In genomic region chr5:43287493-43287892, GRCh38 we compare ENCODE assay signal across 23 cellular contexts.
"Had no signal": no experiment of that assay in that cellular context is flagged by ENCODE, and none has a peak within 500 bp of the region (broad histone marks: within the 10 kb centered on the region; RNA-seq: fewer than 3 reads in every experiment).

No MANE protein-coding gene starts in this region.

- DNase-seq: effector memory CD4-positive, alpha-beta T cell; gastrocnemius medialis; heart right ventricle; immature natural killer cell; left lung; lower lobe of right lung; mesenchymal stem cell; midbrain; psoas muscle; retina; sigmoid colon; stimulated activated CD4-positive, alpha-beta T cell treated with anti-CD3 and anti-CD28 coated beads, Interleukin-2, amount 100 ng/mL, for 24 hours; stimulated activated CD4-positive, alpha-beta T cell treated with anti-CD3 and anti-CD28 coated beads, Interleukin-4, amount 100 ng/mL, for 4 hours; stimulated activated naive CD4-positive, alpha-beta T cell; stomach; substantia nigra; transverse colon had no signal

- H3K9me3 ChIP-seq: esophagus muscularis mucosa, gastrocnemius medialis, heart right ventricle, left lung, lower lobe of right lung, psoas muscle, sigmoid colon, stomach, thoracic aorta, transverse colon had no signal

- H2AFZ ChIP-seq: parathyroid adenoma had no signal

- H3K27me3 ChIP-seq: esophagus muscularis mucosa, gastrocnemius medialis, heart right ventricle, left lung, sigmoid colon, stomach, transverse colon had no signal

- ATAC-seq: gastrocnemius medialis; left lung; lower lobe of right lung; natural killer cell treated with Interleukin-12 subunit alpha and Interleukin-12 subunit beta and Interleukin-15 and Interleukin-18, amount 100 ng/mL, for 72 hours; psoas muscle had no signal

- H3K27me3 Mint-ChIP-seq: natural killer cell treated with Interleukin-12 subunit alpha and Interleukin-12 subunit beta and Interleukin-15 and Interleukin-18, amount 100 ng/mL, for 72 hours had no signal

- H3K4me1 ChIP-seq: esophagus muscularis mucosa, gastrocnemius medialis, left lung, lower lobe of right lung, parathyroid adenoma, psoas muscle, sigmoid colon, stomach, transverse colon had no signal

- H3K27ac Mint-ChIP-seq: natural killer cell treated with Interleukin-12 subunit alpha and Interleukin-12 subunit beta and Interleukin-15 and Interleukin-18, amount 100 ng/mL, for 72 hours had no signal

- H3K79me2 ChIP-seq: parathyroid adenoma had no signal

- H3K27ac ChIP-seq: epithelial cell of prostate, esophagus muscularis mucosa, gastrocnemius medialis, heart right ventricle, left lung, lower lobe of right lung, parathyroid adenoma, psoas muscle, sigmoid colon, skin epidermis, stomach, thoracic aorta, transverse colon had no signal

- H3K9ac ChIP-seq: parathyroid adenoma had no signal

- H3K4me3 ChIP-seq: esophagus muscularis mucosa, gastrocnemius medialis, heart right ventricle, left lung, lower lobe of right lung, psoas muscle, sigmoid colon, skin epidermis, stomach, thoracic aorta, transverse colon had no signal

- H3K4me3 Mint-ChIP-seq: immature natural killer cell; natural killer cell treated with Interleukin-12 subunit alpha and Interleukin-12 subunit beta and Interleukin-15 and Interleukin-18, amount 100 ng/mL, for 72 hours had no signal

- H3K9me3 Mint-ChIP-seq: immature natural killer cell; natural killer cell treated with Interleukin-12 subunit alpha and Interleukin-12 subunit beta and Interleukin-15 and Interleukin-18, amount 100 ng/mL, for 72 hours had no signal
